ENCODE assay signal across 1 cellular context in the genomic region with DNA sequence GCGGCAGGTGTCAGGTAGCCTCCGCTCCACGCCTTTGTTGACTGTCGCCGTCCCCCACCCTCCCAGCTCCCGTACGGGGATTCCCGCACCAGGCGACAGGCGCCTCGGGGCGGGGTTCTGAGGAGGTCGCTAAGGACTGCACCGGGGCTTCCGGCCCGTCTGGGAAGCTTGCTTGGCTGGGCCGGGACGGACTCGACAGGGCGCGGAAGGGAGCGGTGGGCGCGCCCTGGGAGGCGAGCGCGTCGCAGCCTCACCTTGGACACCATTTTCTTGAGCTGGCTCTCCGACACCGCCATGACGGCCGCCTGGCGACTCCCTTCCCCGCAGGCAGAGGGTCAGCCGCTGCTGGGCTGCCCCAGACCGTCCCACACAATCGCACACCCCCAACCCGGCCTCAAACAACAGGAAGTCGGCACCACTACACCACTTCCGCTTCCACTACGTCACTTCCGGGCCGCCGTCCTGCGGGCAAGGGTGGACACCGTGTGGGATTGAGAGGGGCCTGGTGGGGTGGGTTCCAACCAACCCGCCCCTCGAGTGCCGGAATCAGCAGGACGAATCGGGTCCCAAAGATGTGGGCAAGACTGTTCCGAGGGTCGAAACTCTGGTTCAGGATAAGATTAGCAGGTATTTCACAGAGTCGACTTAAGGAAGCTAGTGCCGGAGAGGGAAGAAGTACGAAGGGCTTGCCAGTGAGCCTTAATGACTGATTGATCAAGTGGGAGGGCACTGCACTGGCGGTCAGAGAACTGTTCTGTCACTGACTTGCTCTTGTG.
A peak's percentile ranks its signal among the peaks of the same experiment; 100 is the strongest.
TF ChIP-seq lines count a peak whose summit lies in the region.

A gene with protein sequence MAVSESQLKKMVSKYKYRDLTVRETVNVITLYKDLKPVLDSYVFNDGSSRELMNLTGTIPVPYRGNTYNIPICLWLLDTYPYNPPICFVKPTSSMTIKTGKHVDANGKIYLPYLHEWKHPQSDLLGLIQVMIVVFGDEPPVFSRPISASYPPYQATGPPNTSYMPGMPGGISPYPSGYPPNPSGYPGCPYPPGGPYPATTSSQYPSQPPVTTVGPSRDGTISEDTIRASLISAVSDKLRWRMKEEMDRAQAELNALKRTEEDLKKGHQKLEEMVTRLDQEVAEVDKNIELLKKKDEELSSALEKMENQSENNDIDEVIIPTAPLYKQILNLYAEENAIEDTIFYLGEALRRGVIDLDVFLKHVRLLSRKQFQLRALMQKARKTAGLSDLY (minus strand): TSS at position 422 of the 776 bp plus-strand sequence. CDS start 126 bp downstream, at position 296.

TF ChIP-seq in A549, 52 proteins besides CTCF, POLR2A, EP300 and RAD21 (continued from another document):
- TF ChIP-seq, protein P1, sequence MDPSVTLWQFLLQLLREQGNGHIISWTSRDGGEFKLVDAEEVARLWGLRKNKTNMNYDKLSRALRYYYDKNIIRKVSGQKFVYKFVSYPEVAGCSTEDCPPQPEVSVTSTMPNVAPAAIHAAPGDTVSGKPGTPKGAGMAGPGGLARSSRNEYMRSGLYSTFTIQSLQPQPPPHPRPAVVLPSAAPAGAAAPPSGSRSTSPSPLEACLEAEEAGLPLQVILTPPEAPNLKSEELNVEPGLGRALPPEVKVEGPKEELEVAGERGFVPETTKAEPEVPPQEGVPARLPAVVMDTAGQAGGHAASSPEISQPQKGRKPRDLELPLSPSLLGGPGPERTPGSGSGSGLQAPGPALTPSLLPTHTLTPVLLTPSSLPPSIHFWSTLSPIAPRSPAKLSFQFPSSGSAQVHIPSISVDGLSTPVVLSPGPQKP (IDR thresholded peaks at IDR 0.05; ENCODE audit: low read depth, low read length), result peak; percentile 66; the same call in 1 of the 2 replicates
- TF ChIP-seq, protein P2, sequence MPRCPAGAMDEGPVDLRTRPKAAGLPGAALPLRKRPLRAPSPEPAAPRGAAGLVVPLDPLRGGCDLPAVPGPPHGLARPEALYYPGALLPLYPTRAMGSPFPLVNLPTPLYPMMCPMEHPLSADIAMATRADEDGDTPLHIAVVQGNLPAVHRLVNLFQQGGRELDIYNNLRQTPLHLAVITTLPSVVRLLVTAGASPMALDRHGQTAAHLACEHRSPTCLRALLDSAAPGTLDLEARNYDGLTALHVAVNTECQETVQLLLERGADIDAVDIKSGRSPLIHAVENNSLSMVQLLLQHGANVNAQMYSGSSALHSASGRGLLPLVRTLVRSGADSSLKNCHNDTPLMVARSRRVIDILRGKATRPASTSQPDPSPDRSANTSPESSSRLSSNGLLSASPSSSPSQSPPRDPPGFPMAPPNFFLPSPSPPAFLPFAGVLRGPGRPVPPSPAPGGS (IDR thresholded peaks at IDR 0.05), result peak; percentile 95
- TF ChIP-seq GATA3 (IDR thresholded peaks at IDR 0.05; ENCODE audit: borderline replicate concordance) (peak; percentile 44; the same call in 1 of the 2 replicates), PHF8 (IDR thresholded peaks at IDR 0.05; ENCODE audit: borderline replicate concordance, low read depth) (peak; percentile 97)
